ENCODE assay signal across 12 cellular contexts in genomic region chr4:22573198-22573597, GRCh38. TPM values are rescaled to one million over a fixed set of nuclear protein-coding genes. Genes with fewer than 3 reads are reported as not detected.
DNase-seq lines count a peak whose midpoint lies in the region; ATAC-seq and TF ChIP-seq lines count a peak whose summit lies in the region.
"Had no signal": no experiment of that assay in that cellular context is flagged by ENCODE, and none has a peak within 500 bp of the region (broad histone marks: within the 10 kb centered on the region; RNA-seq: fewer than 3 reads in every experiment).

No MANE protein-coding gene starts in this region.

- POLR2A ChIA-PET in CD4-positive, alpha-beta memory T cell (lab: Charles Lee; ENCODE audit: partially characterized antibody) = no interaction called here

- no peak overlapping the region for H3K4me3 ChIP-seq in ovary
- H3K4me3 ChIP-seq in CD4-positive, alpha-beta memory T cell (ENCODE audit: low read length in 2 of 2) = no peak overlapping the region
- H3K4me3 ChIP-seq: breast epithelium had no signal

- peaks cover 0 to 5% of the 10 kb centered on the region in 2 donors for H3K27me3 Mint-ChIP-seq in natural killer cell treated with Interleukin-12 subunit alpha and Interleukin-12 subunit beta and Interleukin-15 and Interleukin-18, amount 100 ng/mL, for 72 hours
- no peaks in the 10 kb centered on the region for H3K27me3 Mint-ChIP-seq in CD4-positive, alpha-beta memory T cell
- H3K27me3 Mint-ChIP-seq: stimulated activated naive CD8-positive, alpha-beta T cell treated with anti-CD3 and anti-CD28 coated beads, Interleukin-15, Interleukin-2, amounts not matched to agents 100 ng/mL and 50 ng/mL, for 24 hours had no signal

- in situ Hi-C loops in SK-MEL-5 (cut with HindIII; ENCODE audit: low pct_unique_long_range_greater_than_20kb, low sequenced_read_pairs) = no loop called here

- H3K4me3 Mint-ChIP-seq in natural killer cell treated with Interleukin-12 subunit alpha and Interleukin-12 subunit beta and Interleukin-15 and Interleukin-18, amount 100 ng/mL, for 72 hours = no peak overlapping the region
- H3K4me3 Mint-ChIP-seq in CD4-positive, alpha-beta memory T cell = no peak overlapping the region
- H3K4me3 Mint-ChIP-seq: stimulated activated naive CD8-positive, alpha-beta T cell treated with anti-CD3 and anti-CD28 coated beads, Interleukin-15, Interleukin-2, amounts not matched to agents 100 ng/mL and 50 ng/mL, for 24 hours had no signal

- H3K27ac ChIP-seq in ovary = no peak overlapping the region
- no peak overlapping the region for H3K27ac ChIP-seq in CD4-positive, alpha-beta memory T cell (ENCODE audit: low read depth, low read length)
- H3K27ac ChIP-seq: breast epithelium had no signal

- no peaks in the 10 kb centered on the region for H3K9me3 ChIP-seq in ovary
- peaks cover 0 to 3% of the 10 kb centered on the region in 2 donors for H3K9me3 ChIP-seq in CD4-positive, alpha-beta memory T cell (ENCODE audit: control insufficient read depth in 1 of 2, low read length in 2 of 2)

- H3K27me3 ChIP-seq in ovary = no peaks in the 10 kb centered on the region
- no peaks in the 10 kb centered on the region for H3K27me3 ChIP-seq in CD4-positive, alpha-beta memory T cell (ENCODE audit: insufficient read depth, low read length)
- H3K27me3 ChIP-seq: breast epithelium had no signal

- TF ChIP-seq POLR2A in ovary (IDR thresholded peaks at IDR 0.05) = no peak

- 3 to 9% (median 4%) methylated on average over 2 of the region's 2 CpGs for WGBS in ovary, 3 donors

- intact Hi-C loops in ovary (cut with DNase I) = no loop called here
- intact Hi-C loops in CD4-positive, alpha-beta memory T cell (cut with micrococcal nuclease) = no loop called here

- CTCF ChIA-PET in CD4-positive, alpha-beta memory T cell (lab: Charles Lee; ENCODE audit: partially characterized antibody) = no interaction called here

- no peak for TF ChIP-seq CTCF in ovary (IDR thresholded peaks at IDR 0.05)

- no peaks in the 10 kb centered on the region for H3K4me1 ChIP-seq in ovary (ENCODE audit: insufficient read depth)
- H3K4me1 ChIP-seq in CD4-positive, alpha-beta memory T cell (ENCODE audit: insufficient read depth, low read length) = no peaks in the 10 kb centered on the region
- H3K4me1 ChIP-seq: breast epithelium had no signal

- H3K36me3 Mint-ChIP-seq in natural killer cell treated with Interleukin-12 subunit alpha and Interleukin-12 subunit beta and Interleukin-15 and Interleukin-18, amount 100 ng/mL, for 72 hours = peaks cover 6% of the 10 kb centered on the region
- no peaks in the 10 kb centered on the region for H3K36me3 Mint-ChIP-seq in CD4-positive, alpha-beta memory T cell

- ATAC-seq in natural killer cell treated with Interleukin-12 subunit alpha and Interleukin-12 subunit beta and Interleukin-15 and Interleukin-18, amount 100 ng/mL, for 72 hours = no peak
- no peak for ATAC-seq in GM18873 (IDR thresholded peaks at IDR 0.05; ENCODE audit: low FRiP score, unreplicated experiment)

- peaks cover 3% of the 10 kb centered on the region for H3K9me3 Mint-ChIP-seq in natural killer cell treated with Interleukin-12 subunit alpha and Interleukin-12 subunit beta and Interleukin-15 and Interleukin-18, amount 100 ng/mL, for 72 hours
- H3K9me3 Mint-ChIP-seq in CD4-positive, alpha-beta memory T cell = peaks cover 0 to 37% (median 25%) of the 10 kb centered on the region in 8 donors

- no peak overlapping the region for H3K27ac Mint-ChIP-seq in natural killer cell treated with Interleukin-12 subunit alpha and Interleukin-12 subunit beta and Interleukin-15 and Interleukin-18, amount 100 ng/mL, for 72 hours
- H3K27ac Mint-ChIP-seq in CD4-positive, alpha-beta memory T cell = no peak overlapping the region
- H3K27ac Mint-ChIP-seq: stimulated activated naive CD8-positive, alpha-beta T cell treated with anti-CD3 and anti-CD28 coated beads, Interleukin-15, Interleukin-2, amounts not matched to agents 100 ng/mL and 50 ng/mL, for 24 hours had no signal

- no peaks in the 10 kb centered on the region for H3K36me3 ChIP-seq in ovary
- no peaks in the 10 kb centered on the region for H3K36me3 ChIP-seq in CD4-positive, alpha-beta memory T cell (ENCODE audit: insufficient read depth, low read length)
- H3K36me3 ChIP-seq: breast epithelium had no signal

- DNase-seq in Ammon's horn (ENCODE audit: low spot score) (peak; percentile 69), SK-MEL-5 (ENCODE audit: low read depth, low spot score) (peak; percentile 37), globus pallidus (ENCODE audit: low spot score) (peak; percentile 71), ovary (peak; percentile 14 to 76 (median 60)), mesenteric fat pad (ENCODE audit: low spot score) (no peak)
- no peak for DNase-seq in natural killer cell treated with Interleukin-12 subunit alpha and Interleukin-12 subunit beta and Interleukin-15 and Interleukin-18, amount 100 ng/mL, for 72 hours (ENCODE audit: low spot score)
- DNase-seq in CD4-positive, alpha-beta memory T cell = no peak
- DNase-seq: stimulated activated CD4-positive, alpha-beta T cell treated with anti-CD3 and anti-CD28 coated beads, Interleukin-1b, Interleukin-23, amount 100 ng/mL, for 48 hours; T-helper 9 cell had no signal

- TF ChIP-seq EP300 in ovary (IDR thresholded peaks at IDR 0.05) = no peak

- no peaks in the 10 kb centered on the region for H3K4me1 Mint-ChIP-seq in natural killer cell treated with Interleukin-12 subunit alpha and Interleukin-12 subunit beta and Interleukin-15 and Interleukin-18, amount 100 ng/mL, for 72 hours (ENCODE audit: low read depth in 2 of 2)
- no peaks in the 10 kb centered on the region for H3K4me1 Mint-ChIP-seq in CD4-positive, alpha-beta memory T cell

RNA-seq across cellular contexts. Expression of gene ADGRA3, which starts 57.3 kb away (rescaled TPM):
- total RNA-seq in SK-MEL-5 (2014; rRNA removed; shearing (Covaris generic)) = 50.8 and 52.5 TPM in 2 replicates
- polyA plus RNA-seq in SK-MEL-5 (2015; cell fraction: cytosol; rRNA removed) = 48.6 and 58.0 TPM in 2 replicates
- 76.2 and 88.3 TPM in 2 replicates for polyA plus RNA-seq in SK-MEL-5 (2015; cell fraction: nucleus; rRNA removed)
- 10 to 100 TPM; 16.1 to 58.1 (median 24.3) TPM for total RNA-seq in ovary
- polyA plus RNA-seq in ovary = 10 to 100 TPM; 13.1 to 26.2 TPM
- total RNA-seq in natural killer cell treated with Interleukin-12 subunit alpha and Interleukin-12 subunit beta and Interleukin-15 and Interleukin-18, amount 100 ng/mL, for 72 hours = 1 to 10 TPM; 5.3 to 8.2 TPM
- under 1 TPM; 0.20 to 0.30 TPM for total RNA-seq in CD4-positive, alpha-beta memory T cell
- polyA plus RNA-seq in CD4-positive, alpha-beta memory T cell = under 1 TPM in 1 of 2 donors, not detected in 1; 0.09 TPM
- 20.7 TPM for total RNA-seq in mesenteric fat pad

Comparison
In these comparisons a context has a peak if more than half of its experiments do, and no peak if none do; other contexts are left out.
1. DNase-seq: peak in Ammon's horn (single experiment), SK-MEL-5 (single experiment), globus pallidus (single experiment) and ovary (5 of 5); none in natural killer cell treated with Interleukin-12 subunit alpha and Interleukin-12 subunit beta and Interleukin-15 and Interleukin-18, amount 100 ng/mL, for 72 hours (single experiment), CD4-positive, alpha-beta memory T cell (0 of 5) and mesenteric fat pad (single experiment).
2. RNA of gene ADGRA3, which starts 57.3 kb away (total RNA-seq): 50.8 to 52.5 TPM in SK-MEL-5, 16.1 to 58.1 TPM in ovary, 20.7 TPM in mesenteric fat pad (single experiment) and 5.3 to 8.2 TPM in natural killer cell treated with Interleukin-12 subunit alpha and Interleukin-12 subunit beta and Interleukin-15 and Interleukin-18, amount 100 ng/mL, for 72 hours; 0.20 to 0.30 TPM in CD4-positive, alpha-beta memory T cell; every median in the first group is over 4 times any median in the second.